In genomic region chr14:75401356-75401755, GRCh38 we compare ENCODE assay signal across 11 cellular contexts. TPM values are rescaled to one million over a fixed set of nuclear protein-coding genes. Genes with fewer than 3 reads are reported as not detected.
A peak's percentile ranks its signal among the peaks of the same experiment; 100 is the strongest.
DNase-seq lines count a peak whose midpoint lies in the region; ATAC-seq and TF ChIP-seq lines count a peak whose summit lies in the region.
"Had no signal": no experiment of that assay in that cellular context is flagged by ENCODE, and none has a peak within 500 bp of the region (broad histone marks: within the 10 kb centered on the region; RNA-seq: fewer than 3 reads in every experiment).

No MANE protein-coding gene starts in this region.

- TF ChIP-seq CTCF in brain (conservative IDR thresholded peaks at IDR 0.05), result no peak

- peaks cover 5% of the 10 kb centered on the region for H3K27me3 Mint-ChIP-seq in brain
- H3K27me3 Mint-ChIP-seq: activated CD4-positive, alpha-beta memory T cell treated with anti-CD3 and anti-CD28 coated beads for 36 hours had no signal

- no peak overlapping the region for H3K4me3 ChIP-seq in skeletal muscle cell (ENCODE audit: low read depth, low read length)

- H3K4me1 Mint-ChIP-seq in brain, result peaks cover 32% of the 10 kb centered on the region

- in situ Hi-C loops in KBM-7 (cut with MboI; ENCODE audit: low pct_unique_long_range_greater_than_20kb, low sequenced_read_pairs), result no loop called here

- peak overlapping the region; percentile 80 to 92 (median 88) for H3K27ac Mint-ChIP-seq in brain
- H3K27ac Mint-ChIP-seq: activated CD4-positive, alpha-beta memory T cell treated with anti-CD3 and anti-CD28 coated beads for 36 hours had no signal

- peaks cover 3 to 9% (median 8%) of the 10 kb centered on the region in 5 experiments for H3K9me3 Mint-ChIP-seq in brain

- no peak overlapping the region for H3K27ac ChIP-seq in caudate nucleus (ENCODE audit: low read depth, low read length)
- H3K27ac ChIP-seq: HL-60 had no signal

- DNase-seq in GM04504 (ENCODE audit: low read depth) (peak; percentile 14), iPS-NIHi7 (ENCODE audit: extremely low spot score) (peak; percentile 64), skeletal muscle cell (ENCODE audit: low read depth) (peak; percentile 7), caudate nucleus (lab: John Stamatoyannopoulos, UW) (no peak), KBM-7 (no peak)
- DNase-seq: activated CD4-positive, alpha-beta memory T cell treated with anti-CD3 and anti-CD28 coated beads for 36 hours; DMS79 treated with DMSO at 0.1 percent for 48 hours had no signal

- ATAC-seq in HG02759 (IDR thresholded peaks at IDR 0.05; ENCODE audit: unreplicated experiment) (no peak), HG03520 (IDR thresholded peaks at IDR 0.05; ENCODE audit: unreplicated experiment) (no peak)

- no peaks in the 10 kb centered on the region for H3K36me3 Mint-ChIP-seq in brain
- H3K36me3 Mint-ChIP-seq: activated CD4-positive, alpha-beta memory T cell treated with anti-CD3 and anti-CD28 coated beads for 36 hours had no signal

- H3K4me3 Mint-ChIP-seq in brain, result peak overlapping the region; percentile 5 to 45 (median 35)
- H3K4me3 Mint-ChIP-seq: activated CD4-positive, alpha-beta memory T cell treated with anti-CD3 and anti-CD28 coated beads for 36 hours had no signal

RNA-seq across cellular contexts. Expression of gene JDP2, which starts 26.5 kb away (rescaled TPM):
- 12.2 TPM for polyA plus RNA-seq in brain (ENCODE audit: insufficient read depth, low read depth, low replicate concordance)

Comparison
In these comparisons a context has a peak if more than half of its experiments do, and no peak if none do; other contexts are left out.
1. DNase-seq: peak in GM04504 (single experiment), iPS-NIHi7 (single experiment) and skeletal muscle cell (single experiment); none in caudate nucleus (0 of 61) and KBM-7 (single experiment).